24 cellular contexts compared by ENCODE assay signal in genomic region chr1:226455843-226456242, GRCh38.
"Had no signal": no experiment of that assay in that cellular context is flagged by ENCODE, and none has a peak within 500 bp of the region (broad histone marks: within the 10 kb centered on the region; RNA-seq: fewer than 3 reads in every experiment).

No MANE protein-coding gene starts in this region.

- ATAC-seq: effector memory CD8-positive, alpha-beta T cell; esophagus mucosa; gastrocnemius medialis; heart right ventricle; left cardiac atrium; left lung; left ventricle myocardium superior; lower lobe of right lung; naive thymus-derived CD4-positive, alpha-beta T cell had no signal

- H3K36me3 ChIP-seq: colonic mucosa, esophagus squamous epithelium, gastrocnemius medialis, heart right ventricle, left lung, lower lobe of right lung had no signal

- H3K27ac Mint-ChIP-seq: dendritic cell treated with granulocyte-macrophage colony-stimulating factor and Interleukin-4, amounts not matched to agents 40 ng/mL and 50 ng/mL, for 4 days; effector memory CD8-positive, alpha-beta T cell; endodermal cell; naive thymus-derived CD4-positive, alpha-beta T cell had no signal

- H3K4me3 ChIP-seq: colonic mucosa, esophagus squamous epithelium, gastrocnemius medialis, heart right ventricle, left lung, lower lobe of right lung had no signal

- H3K9me3 Mint-ChIP-seq: dendritic cell treated with granulocyte-macrophage colony-stimulating factor and Interleukin-4, amounts not matched to agents 40 ng/mL and 50 ng/mL, for 4 days; effector memory CD8-positive, alpha-beta T cell had no signal

- H3K9me3 ChIP-seq: colonic mucosa, esophagus squamous epithelium, gastrocnemius medialis, heart right ventricle, left lung, lower lobe of right lung had no signal

- H3K27me3 ChIP-seq: colonic mucosa, gastrocnemius medialis, left lung had no signal

- H3K4me1 ChIP-seq: colonic mucosa, esophagus squamous epithelium, gastrocnemius medialis, heart right ventricle, left lung, lower lobe of right lung had no signal

- H3K4me3 Mint-ChIP-seq: dendritic cell treated with granulocyte-macrophage colony-stimulating factor and Interleukin-4, amounts not matched to agents 40 ng/mL and 50 ng/mL, for 4 days; effector memory CD8-positive, alpha-beta T cell; endodermal cell; naive thymus-derived CD4-positive, alpha-beta T cell had no signal

- DNase-seq: colonic mucosa; cortex of kidney; effector CD8-positive, alpha-beta T cell; effector memory CD8-positive, alpha-beta T cell; endodermal cell; erythroblast; esophagus squamous epithelium; foreskin fibroblast; foreskin melanocyte; gastrocnemius medialis; glutamatergic neuron; head of caudate nucleus; heart right ventricle; hippocampal formation; left cardiac atrium; left lung; left ventricle myocardium superior; lower lobe of right lung; mesenchymal stem cell; midbrain; naive thymus-derived CD4-positive, alpha-beta T cell had no signal

- H3K27ac ChIP-seq: colonic mucosa, epithelial cell of prostate, esophagus squamous epithelium, gastrocnemius medialis, heart right ventricle, left lung, lower lobe of right lung had no signal

- H3K36me3 Mint-ChIP-seq: naive thymus-derived CD4-positive, alpha-beta T cell had no signal
